ENCODE assay signal across 14 cellular contexts in genomic region chr5:54643679-54644078, GRCh38.
DNase-seq lines count a peak whose midpoint lies in the region; ATAC-seq, FAIRE-seq and TF ChIP-seq lines count a peak whose summit lies in the region.
"Had no signal": no experiment of that assay in that cellular context is flagged by ENCODE, and none has a peak within 500 bp of the region (broad histone marks: within the 10 kb centered on the region; RNA-seq: fewer than 3 reads in every experiment).

No MANE protein-coding gene starts in this region.

- peak overlapping the region; percentile 65 for H3K4me3 Mint-ChIP-seq in HFFc6
- H3K4me3 Mint-ChIP-seq in activated T-helper 17 cell treated with anti-CD3 and anti-CD28 coated beads, Interleukin-2, amount 50 U/mL, for 72 hours: no peak overlapping the region
- H3K4me3 Mint-ChIP-seq: activated naive CD4-positive, alpha-beta T cell treated with anti-CD3 and anti-CD28 coated beads, Interleukin-2, amount 10 ng/mL, durations not matched to agents 7 days and 5 days; IgD-negative memory B cell; stimulated activated naive CD8-positive, alpha-beta T cell treated with anti-CD3 and anti-CD28 coated beads, Interleukin-15, Interleukin-2, amounts not matched to agents 100 ng/mL and 50 ng/mL, for 24 hours had no signal

- H3K27me3 ChIP-seq in ascending aorta (no peaks in the 10 kb centered on the region), pancreas (no peaks in the 10 kb centered on the region)

- TF ChIP-seq CTCF in AG09309 (IDR thresholded peaks at IDR 0.05; ENCODE audit: control insufficient read depth, insufficient read depth, low read depth, low read length, missing control alignments) (no peak), HFFc6 (IDR thresholded peaks at IDR 0.05) (no peak), ascending aorta (IDR thresholded peaks at IDR 0.05) (no peak), pancreas (IDR thresholded peaks at IDR 0.05) (no peak)

- H3K4me1 ChIP-seq in ascending aorta: peaks cover 11 to 42% of the 10 kb centered on the region in 2 donors
- H3K4me1 ChIP-seq in pancreas: no peaks in the 10 kb centered on the region

- WGBS in pancreas, 2 donors: 43 to 55% methylated on average over 4 of the region's 4 CpGs

- intact Hi-C loops in ascending aorta (cut with DNase I): no loop called here
- intact Hi-C loops in pancreas (cut with DNase I): no loop called here
- intact Hi-C loops in sciatic nerve (cut with DNase I): loop anchor here (5.0 to 10.0 kb wide), 2 partner anchors 119 to 1616 kb away; no protein-coding TSS in a partner anchor

- peak overlapping the region; percentile 89 to 93 for H3K27ac ChIP-seq in ascending aorta
- H3K27ac ChIP-seq in pancreas: no peak overlapping the region

- no peak for ATAC-seq in activated T-helper 17 cell treated with anti-CD3 and anti-CD28 coated beads, Interleukin-2, amount 50 U/mL, for 72 hours (replicated peaks)
- ATAC-seq in pancreas (no peak), sciatic nerve (no peak)

- FAIRE-seq in pancreas (lab: Jason Lieb, UNC): no peak

- H3K36me3 ChIP-seq in ascending aorta (no peaks in the 10 kb centered on the region), pancreas (no peaks in the 10 kb centered on the region)

- H3K4me3 ChIP-seq in AG09309 (ENCODE audit: control insufficient read depth, low read depth, low read length) (no peak overlapping the region), ascending aorta (no peak overlapping the region), pancreas (no peak overlapping the region)

- peaks cover 7% of the 10 kb centered on the region for H3K36me3 Mint-ChIP-seq in HFFc6 (ENCODE audit: low read depth)
- no peaks in the 10 kb centered on the region for H3K36me3 Mint-ChIP-seq in activated T-helper 17 cell treated with anti-CD3 and anti-CD28 coated beads, Interleukin-2, amount 50 U/mL, for 72 hours (ENCODE audit: low read depth)
- H3K36me3 Mint-ChIP-seq: IgD-negative memory B cell had no signal

- H3K9me3 ChIP-seq in ascending aorta (no peaks in the 10 kb centered on the region), pancreas (no peaks in the 10 kb centered on the region)

- H3K4me1 Mint-ChIP-seq in HFFc6 (ENCODE audit: low read depth): peaks cover 50% of the 10 kb centered on the region
- H3K4me1 Mint-ChIP-seq in activated T-helper 17 cell treated with anti-CD3 and anti-CD28 coated beads, Interleukin-2, amount 50 U/mL, for 72 hours: peaks cover 34% of the 10 kb centered on the region

- H3K27me3 Mint-ChIP-seq in HFFc6 (ENCODE audit: insufficient read depth): no peaks in the 10 kb centered on the region; the same call in 1 of the 2 replicates
- no peaks in the 10 kb centered on the region for H3K27me3 Mint-ChIP-seq in activated T-helper 17 cell treated with anti-CD3 and anti-CD28 coated beads, Interleukin-2, amount 50 U/mL, for 72 hours
- H3K27me3 Mint-ChIP-seq: activated naive CD4-positive, alpha-beta T cell treated with anti-CD3 and anti-CD28 coated beads, Interleukin-2, amount 10 ng/mL, durations not matched to agents 7 days and 5 days; stimulated activated naive CD8-positive, alpha-beta T cell treated with anti-CD3 and anti-CD28 coated beads, Interleukin-15, Interleukin-2, amounts not matched to agents 100 ng/mL and 50 ng/mL, for 24 hours had no signal

- H3K9me3 Mint-ChIP-seq in HFFc6: peaks cover 7% of the 10 kb centered on the region
- peaks cover 4% of the 10 kb centered on the region for H3K9me3 Mint-ChIP-seq in activated T-helper 17 cell treated with anti-CD3 and anti-CD28 coated beads, Interleukin-2, amount 50 U/mL, for 72 hours

- H3K27ac Mint-ChIP-seq in HFFc6: peak overlapping the region; percentile 80
- no peak overlapping the region for H3K27ac Mint-ChIP-seq in activated T-helper 17 cell treated with anti-CD3 and anti-CD28 coated beads, Interleukin-2, amount 50 U/mL, for 72 hours
- H3K27ac Mint-ChIP-seq: IgD-negative memory B cell; stimulated activated naive CD8-positive, alpha-beta T cell treated with anti-CD3 and anti-CD28 coated beads, Interleukin-15, Interleukin-2, amounts not matched to agents 100 ng/mL and 50 ng/mL, for 24 hours had no signal

- DNase-seq in AG09309 (ENCODE audit: low read depth) (peak; percentile 73), HFFc6 (peak; percentile 82), ascending aorta (ENCODE audit: low spot score in 2 of 2) (no peak), kidney glomerular epithelial cell (lab: John Stamatoyannopoulos, UW) (peak; percentile 77), pancreas (no peak), sciatic nerve (ENCODE audit: low spot score) (no peak), ureter (ENCODE audit: low spot score) (no peak)
- DNase-seq: activated CD4-positive, alpha-beta T cell treated with anti-CD3 and anti-CD28 coated beads, Interleukin-2, amount 50 U/mL, for 1 hour; activated naive CD4-positive, alpha-beta T cell treated with anti-CD3 and anti-CD28 coated beads, Interleukin-2, amount 10 ng/mL, durations not matched to agents 7 days and 5 days; effector CD4-positive, alpha-beta T cell; SHP77 had no signal

Comparison
In these comparisons a context has a peak if more than half of its experiments do, and no peak if none do; other contexts are left out.
1. DNase-seq: peak in AG09309 (single experiment), HFFc6 (single experiment) and kidney glomerular epithelial cell (single experiment); none in ascending aorta (0 of 2), pancreas (0 of 6), sciatic nerve (single experiment) and ureter (single experiment).
2. H3K27ac ChIP-seq: peak in ascending aorta (2 of 2); none in pancreas (0 of 4).